In the genomic region with DNA sequence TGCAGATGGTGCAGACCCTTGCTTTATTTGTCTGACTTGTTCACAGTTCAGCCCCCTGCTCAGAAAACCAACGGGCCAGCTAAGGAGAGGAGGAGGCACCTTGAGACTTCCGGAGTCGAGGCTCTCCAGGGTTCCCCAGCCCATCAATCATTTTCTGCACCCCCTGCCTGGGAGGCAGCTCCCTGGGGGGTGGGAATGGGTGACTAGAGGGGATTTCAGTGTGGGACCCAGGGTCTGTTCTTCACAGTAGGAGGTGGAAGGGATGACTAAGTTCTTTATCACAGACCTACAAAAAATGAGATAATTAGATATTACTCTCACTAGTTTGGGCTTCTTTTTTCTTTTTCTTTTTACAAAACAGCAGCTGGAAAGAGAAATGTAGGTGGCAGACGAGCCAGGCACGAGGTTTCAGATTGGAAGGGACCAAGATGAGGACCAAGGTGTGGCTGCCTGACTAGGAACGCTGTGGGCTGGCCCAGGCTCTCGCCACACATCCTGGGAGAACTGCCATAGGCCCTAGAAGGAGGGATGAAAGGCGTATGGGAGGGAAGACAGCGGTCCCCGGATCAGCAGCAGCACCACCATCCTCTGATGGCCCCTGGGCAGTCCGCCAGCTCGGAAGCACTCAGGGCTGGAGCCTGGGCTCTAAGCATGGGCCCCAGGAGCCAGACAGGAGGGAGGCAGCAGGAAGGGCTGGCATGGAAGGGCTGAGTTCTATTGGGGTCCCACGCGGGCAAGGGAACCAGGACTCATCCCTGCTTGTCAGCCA, we compare ENCODE assay signal across 1 cellular context.
A peak's percentile ranks its signal among the peaks of the same experiment; 100 is the strongest.
TF ChIP-seq lines count a peak whose summit lies in the region.

No MANE protein-coding gene starts in this region.

TF ChIP-seq in HEK293, 187 proteins besides CTCF, POLR2A, EP300 and RAD21 (continued from another document):
- TF ChIP-seq ZNF501 (tag by site-specific recombination; IDR thresholded peaks at IDR 0.05) (no peak), ZNF777 (tag by site-specific recombination; IDR thresholded peaks at IDR 0.05; ENCODE audit: borderline replicate concordance) (no peak), ZSCAN30 (tag by site-specific recombination; IDR thresholded peaks at IDR 0.05) (no peak), SP2 (tag by site-specific recombination; IDR thresholded peaks at IDR 0.05) (peak; percentile 53), ZNF600 (tag by site-specific recombination; IDR thresholded peaks at IDR 0.05) (peak; percentile 31; the same call in 1 of the 2 replicates), SP7 (tag by site-specific recombination; IDR thresholded peaks at IDR 0.05) (no peak), ZNF529 (tag by site-specific recombination; IDR thresholded peaks at IDR 0.05; ENCODE audit: insufficient replicate concordance) (no peak), ZNF76 (tag by site-specific recombination; IDR thresholded peaks at IDR 0.05; ENCODE audit: borderline replicate concordance, low read depth) (no peak), ZBTB48 (tag by site-specific recombination; IDR thresholded peaks at IDR 0.05) (peak; percentile 100), ZNF341 (tag by site-specific recombination; IDR thresholded peaks at IDR 0.05; ENCODE audit: low read depth) (peak; percentile 88), ZNF514 (tag by site-specific recombination; IDR thresholded peaks at IDR 0.05) (no peak), SETDB1 (IDR thresholded peaks at IDR 0.05; ENCODE audit: insufficient read length, low read length) (no peak), ZNF558 (tag by site-specific recombination; IDR thresholded peaks at IDR 0.05) (no peak), ZNF366 (tag by site-specific recombination; conservative IDR thresholded peaks at IDR 0.05) (peak; percentile 82), ZNF202 (tag by site-specific recombination; IDR thresholded peaks at IDR 0.05; ENCODE audit: borderline replicate concordance) (no peak), GLIS2 (tag by site-specific recombination; IDR thresholded peaks at IDR 0.05) (no peak; the same call in 1 of the 2 replicates), ZFHX2 (tag by site-specific recombination; conservative IDR thresholded peaks at IDR 0.05) (no peak), ZBTB17 (tag by site-specific recombination; IDR thresholded peaks at IDR 0.05) (peak; percentile 32; the same call in 1 of the 2 replicates), ZIC2 (tag by site-specific recombination; IDR thresholded peaks at IDR 0.05) (peak; percentile 74), ZNF350 (tag by site-specific recombination; IDR thresholded peaks at IDR 0.05) (no peak), ZNF530 (tag by site-specific recombination; IDR thresholded peaks at IDR 0.05; ENCODE audit: low read depth) (no peak), ZNF10 (tag by site-specific recombination; IDR thresholded peaks at IDR 0.05) (peak; percentile 69), ZNF623 (tag by site-specific recombination; IDR thresholded peaks at IDR 0.05) (no peak), ZNF16 (tag by site-specific recombination; IDR thresholded peaks at IDR 0.05; ENCODE audit: low read depth) (no peak), ZFP69B (tag by site-specific recombination; IDR thresholded peaks at IDR 0.05) (peak; percentile 54; the same call in 1 of the 2 replicates), ZNF660 (tag by site-specific recombination; IDR thresholded peaks at IDR 0.05) (no peak), ZNF571 (tag by site-specific recombination; IDR thresholded peaks at IDR 0.05) (no peak)
- TF ChIP-seq, protein P1, sequence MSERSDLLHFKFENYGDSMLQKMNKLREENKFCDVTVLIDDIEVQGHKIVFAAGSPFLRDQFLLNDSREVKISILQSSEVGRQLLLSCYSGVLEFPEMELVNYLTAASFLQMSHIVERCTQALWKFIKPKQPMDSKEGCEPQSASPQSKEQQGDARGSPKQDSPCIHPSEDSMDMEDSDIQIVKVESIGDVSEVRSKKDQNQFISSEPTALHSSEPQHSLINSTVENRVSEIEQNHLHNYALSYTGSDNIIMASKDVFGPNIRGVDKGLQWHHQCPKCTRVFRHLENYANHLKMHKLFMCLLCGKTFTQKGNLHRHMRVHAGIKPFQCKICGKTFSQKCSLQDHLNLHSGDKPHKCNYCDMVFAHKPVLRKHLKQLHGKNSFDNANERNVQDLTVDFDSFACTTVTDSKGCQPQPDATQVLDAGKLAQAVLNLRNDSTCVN (tag by site-specific recombination; optimal IDR thresholded peaks at IDR 0.05), result no peak
- TF ChIP-seq, protein P2, sequence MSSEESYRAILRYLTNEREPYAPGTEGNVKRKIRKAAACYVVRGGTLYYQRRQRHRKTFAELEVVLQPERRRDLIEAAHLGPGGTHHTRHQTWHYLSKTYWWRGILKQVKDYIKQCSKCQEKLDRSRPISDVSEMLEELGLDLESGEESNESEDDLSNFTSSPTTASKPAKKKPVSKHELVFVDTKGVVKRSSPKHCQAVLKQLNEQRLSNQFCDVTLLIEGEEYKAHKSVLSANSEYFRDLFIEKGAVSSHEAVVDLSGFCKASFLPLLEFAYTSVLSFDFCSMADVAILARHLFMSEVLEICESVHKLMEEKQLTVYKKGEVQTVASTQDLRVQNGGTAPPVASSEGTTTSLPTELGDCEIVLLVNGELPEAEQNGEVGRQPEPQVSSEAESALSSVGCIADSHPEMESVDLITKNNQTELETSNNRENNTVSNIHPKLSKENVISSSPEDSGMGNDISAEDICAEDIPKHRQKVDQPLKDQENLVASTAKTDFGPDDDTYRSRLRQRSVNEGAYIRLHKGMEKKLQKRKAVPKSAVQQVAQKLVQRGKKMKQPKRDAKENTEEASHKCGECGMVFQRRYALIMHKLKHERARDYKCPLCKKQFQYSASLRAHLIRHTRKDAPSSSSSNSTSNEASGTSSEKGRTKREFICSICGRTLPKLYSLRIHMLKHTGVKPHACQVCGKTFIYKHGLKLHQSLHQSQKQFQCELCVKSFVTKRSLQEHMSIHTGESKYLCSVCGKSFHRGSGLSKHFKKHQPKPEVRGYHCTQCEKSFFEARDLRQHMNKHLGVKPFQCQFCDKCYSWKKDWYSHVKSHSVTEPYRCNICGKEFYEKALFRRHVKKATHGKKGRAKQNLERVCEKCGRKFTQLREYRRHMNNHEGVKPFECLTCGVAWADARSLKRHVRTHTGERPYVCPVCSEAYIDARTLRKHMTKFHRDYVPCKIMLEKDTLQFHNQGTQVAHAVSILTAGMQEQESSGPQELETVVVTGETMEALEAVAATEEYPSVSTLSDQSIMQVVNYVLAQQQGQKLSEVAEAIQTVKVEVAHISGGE (tag by site-specific recombination; conservative IDR thresholded peaks at IDR 0.05; ENCODE audit: low read depth), result no peak
- TF ChIP-seq, protein P3, sequence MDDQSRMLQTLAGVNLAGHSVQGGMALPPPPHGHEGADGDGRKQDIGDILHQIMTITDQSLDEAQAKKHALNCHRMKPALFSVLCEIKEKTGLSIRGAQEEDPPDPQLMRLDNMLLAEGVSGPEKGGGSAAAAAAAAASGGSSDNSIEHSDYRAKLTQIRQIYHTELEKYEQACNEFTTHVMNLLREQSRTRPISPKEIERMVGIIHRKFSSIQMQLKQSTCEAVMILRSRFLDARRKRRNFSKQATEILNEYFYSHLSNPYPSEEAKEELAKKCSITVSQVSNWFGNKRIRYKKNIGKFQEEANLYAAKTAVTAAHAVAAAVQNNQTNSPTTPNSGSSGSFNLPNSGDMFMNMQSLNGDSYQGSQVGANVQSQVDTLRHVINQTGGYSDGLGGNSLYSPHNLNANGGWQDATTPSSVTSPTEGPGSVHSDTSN (CRISPR knock-in tag; IDR thresholded peaks at IDR 0.05), result no peak
- TF ChIP-seq, protein P4, sequence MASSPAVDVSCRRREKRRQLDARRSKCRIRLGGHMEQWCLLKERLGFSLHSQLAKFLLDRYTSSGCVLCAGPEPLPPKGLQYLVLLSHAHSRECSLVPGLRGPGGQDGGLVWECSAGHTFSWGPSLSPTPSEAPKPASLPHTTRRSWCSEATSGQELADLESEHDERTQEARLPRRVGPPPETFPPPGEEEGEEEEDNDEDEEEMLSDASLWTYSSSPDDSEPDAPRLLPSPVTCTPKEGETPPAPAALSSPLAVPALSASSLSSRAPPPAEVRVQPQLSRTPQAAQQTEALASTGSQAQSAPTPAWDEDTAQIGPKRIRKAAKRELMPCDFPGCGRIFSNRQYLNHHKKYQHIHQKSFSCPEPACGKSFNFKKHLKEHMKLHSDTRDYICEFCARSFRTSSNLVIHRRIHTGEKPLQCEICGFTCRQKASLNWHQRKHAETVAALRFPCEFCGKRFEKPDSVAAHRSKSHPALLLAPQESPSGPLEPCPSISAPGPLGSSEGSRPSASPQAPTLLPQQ (tag by site-specific recombination; IDR thresholded peaks at IDR 0.05), result peak; percentile 65; the same call in 1 of the 2 replicates
- TF ChIP-seq, protein P5, sequence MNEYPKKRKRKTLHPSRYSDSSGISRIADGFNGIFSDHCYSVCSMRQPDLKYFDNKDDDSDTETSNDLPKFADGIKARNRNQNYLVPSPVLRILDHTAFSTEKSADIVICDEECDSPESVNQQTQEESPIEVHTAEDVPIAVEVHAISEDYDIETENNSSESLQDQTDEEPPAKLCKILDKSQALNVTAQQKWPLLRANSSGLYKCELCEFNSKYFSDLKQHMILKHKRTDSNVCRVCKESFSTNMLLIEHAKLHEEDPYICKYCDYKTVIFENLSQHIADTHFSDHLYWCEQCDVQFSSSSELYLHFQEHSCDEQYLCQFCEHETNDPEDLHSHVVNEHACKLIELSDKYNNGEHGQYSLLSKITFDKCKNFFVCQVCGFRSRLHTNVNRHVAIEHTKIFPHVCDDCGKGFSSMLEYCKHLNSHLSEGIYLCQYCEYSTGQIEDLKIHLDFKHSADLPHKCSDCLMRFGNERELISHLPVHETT (tag by site-specific recombination; IDR thresholded peaks at IDR 0.05), result no peak
- TF ChIP-seq, protein P6, sequence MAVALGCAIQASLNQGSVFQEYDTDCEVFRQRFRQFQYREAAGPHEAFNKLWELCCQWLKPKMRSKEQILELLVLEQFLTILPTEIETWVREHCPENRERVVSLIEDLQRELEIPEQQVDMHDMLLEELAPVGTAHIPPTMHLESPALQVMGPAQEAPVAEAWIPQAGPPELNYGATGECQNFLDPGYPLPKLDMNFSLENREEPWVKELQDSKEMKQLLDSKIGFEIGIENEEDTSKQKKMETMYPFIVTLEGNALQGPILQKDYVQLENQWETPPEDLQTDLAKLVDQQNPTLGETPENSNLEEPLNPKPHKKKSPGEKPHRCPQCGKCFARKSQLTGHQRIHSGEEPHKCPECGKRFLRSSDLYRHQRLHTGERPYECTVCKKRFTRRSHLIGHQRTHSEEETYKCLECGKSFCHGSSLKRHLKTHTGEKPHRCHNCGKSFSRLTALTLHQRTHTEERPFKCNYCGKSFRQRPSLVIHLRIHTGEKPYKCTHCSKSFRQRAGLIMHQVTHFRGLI (tag by site-specific recombination; IDR thresholded peaks at IDR 0.05), result no peak
- TF ChIP-seq, protein P7, sequence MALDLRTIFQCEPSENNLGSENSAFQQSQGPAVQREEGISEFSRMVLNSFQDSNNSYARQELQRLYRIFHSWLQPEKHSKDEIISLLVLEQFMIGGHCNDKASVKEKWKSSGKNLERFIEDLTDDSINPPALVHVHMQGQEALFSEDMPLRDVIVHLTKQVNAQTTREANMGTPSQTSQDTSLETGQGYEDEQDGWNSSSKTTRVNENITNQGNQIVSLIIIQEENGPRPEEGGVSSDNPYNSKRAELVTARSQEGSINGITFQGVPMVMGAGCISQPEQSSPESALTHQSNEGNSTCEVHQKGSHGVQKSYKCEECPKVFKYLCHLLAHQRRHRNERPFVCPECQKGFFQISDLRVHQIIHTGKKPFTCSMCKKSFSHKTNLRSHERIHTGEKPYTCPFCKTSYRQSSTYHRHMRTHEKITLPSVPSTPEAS (tag by site-specific recombination; IDR thresholded peaks at IDR 0.05), result no peak
